ENCODE assay signal across 11 cellular contexts in the genomic region with DNA sequence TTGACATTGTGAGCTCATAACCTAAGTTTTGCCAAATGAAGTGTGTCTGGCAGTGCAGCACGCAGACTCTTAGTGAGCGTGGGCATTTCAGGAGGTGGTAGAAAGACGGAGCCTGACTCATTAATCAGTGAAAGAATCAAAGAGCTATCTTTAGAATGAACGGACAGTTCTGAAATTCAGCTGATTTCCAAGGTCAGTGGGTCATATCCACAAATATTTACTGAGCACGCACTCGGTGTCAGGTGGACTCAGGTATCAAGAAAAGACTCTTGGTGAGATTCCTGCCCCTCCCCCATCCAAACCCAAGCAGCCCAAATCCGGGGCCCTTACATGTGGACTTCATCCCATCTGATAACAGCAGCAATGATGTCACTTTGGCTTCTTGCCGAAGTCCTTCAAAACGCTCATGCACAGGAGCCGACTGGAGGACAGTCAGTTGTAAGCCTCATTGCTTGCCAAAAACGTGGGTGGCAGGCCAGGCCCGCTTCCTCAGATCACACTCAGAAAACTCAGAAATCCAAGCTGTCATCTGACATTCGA.
DNase-seq lines count a peak whose midpoint lies in the region; ATAC-seq and TF ChIP-seq lines count a peak whose summit lies in the region.
"Had no signal": no experiment of that assay in that cellular context is flagged by ENCODE, and none has a peak within 500 bp of the region (broad histone marks: within the 10 kb centered on the region; RNA-seq: fewer than 3 reads in every experiment).

No MANE protein-coding gene starts in this region.

- peak overlapping the region; percentile 55; the same call in 1 of the 2 replicates for H3K4ac ChIP-seq in IMR-90 (ENCODE audit: low read depth, low read length)

- H4K5ac ChIP-seq in IMR-90 (ENCODE audit: low read depth, low read length), result no peak overlapping the region; the same call in 1 of the 2 replicates

- no peaks in the 10 kb centered on the region for H3K79me1 ChIP-seq in IMR-90 (ENCODE audit: low read depth in 1 of 2, low read length in 2 of 2)

- H2BK120ac ChIP-seq in IMR-90 (ENCODE audit: low read depth, low read length), result peak overlapping the region; percentile 54

- TF ChIP-seq RAD21 in IMR-90 (IDR thresholded peaks at IDR 0.05; ENCODE audit: low read length), result no peak; the same call in 1 of the 2 replicates

- no peaks in the 10 kb centered on the region for H3K9me3 ChIP-seq in IMR-90 (ENCODE audit: control insufficient read depth, insufficient read depth, low read length)

- TF ChIP-seq POLR2A in IMR-90 (IDR thresholded peaks at IDR 0.05; ENCODE audit: low read depth, low read length), result no peak

- H3K14ac ChIP-seq in IMR-90 (replicated peaks; ENCODE audit: low read depth, low read length), result no peak overlapping the region

- no TSS peak for BruUV-seq in IMR-90 (replicated peaks; lab: Mats Ljungman, UMichigan)

- peak overlapping the region; percentile 67 for H2BK20ac ChIP-seq in IMR-90 (ENCODE audit: low read depth, low read length)

- POLR2A ChIA-PET in IMR-90 (lab: Charles Lee; ENCODE audit: unreplicated experiment), result interaction anchor here (0.5 to 0.6 kb wide), 2 partner anchors 54 to 291 kb away, joined by 3 to 7 read pairs; no protein-coding TSS in a partner anchor

- peak overlapping the region; percentile 13; the same call in 1 of the 2 replicates for H4K91ac ChIP-seq in IMR-90 (ENCODE audit: insufficient read depth, low read depth, low read length)

- H3K9ac ChIP-seq in IMR-90 (ENCODE audit: low read depth, low read length), result no peak overlapping the region

- H3K4me3 ChIP-seq in IMR-90 (ENCODE audit: insufficient read depth, low read depth, low read length), result no peak overlapping the region

- H3K18ac ChIP-seq in IMR-90 (ENCODE audit: low read depth, low read length), result peak overlapping the region; percentile 25; the same call in 1 of the 2 replicates

- peak overlapping the region; percentile 46 for H2AFZ ChIP-seq in IMR-90 (replicated peaks; ENCODE audit: low read length, poor library complexity)

- H2AK5ac ChIP-seq in IMR-90 (ENCODE audit: low read depth, low read length), result peak overlapping the region; percentile 27; the same call in 1 of the 2 replicates

- H3K36me3 ChIP-seq in IMR-90 (ENCODE audit: control insufficient read depth, insufficient read depth, low read length), result no peaks in the 10 kb centered on the region

- WGBS in IMR-90 (ENCODE audit: extremely low coverage in 2 of 2, insufficient read length in 1 of 2), 2 experiments, result 27% methylated on average over 3 of the region's 13 CpGs; no CpG with 5 or more reads in 1 of the 2 experiments

- DNase-seq in ACHN (peak; percentile 14), IMR-90 (peak; percentile 89), astrocyte of the hippocampus (ENCODE audit: low read depth, low spot score) (peak; percentile 76), left colon (peak; percentile 35 to 62), SKM-1 (lab: John Stamatoyannopoulos, UW; ENCODE audit: unreplicated experiment) (no peak), COR-L47 (lab: John Stamatoyannopoulos, UW) (no peak), pons (ENCODE audit: low spot score) (no peak)
- no peak for DNase-seq in activated CD4-positive, CD25-positive, alpha-beta regulatory T cell (lab: John Stamatoyannopoulos, UW)
- DNase-seq: activated CD4-positive, alpha-beta T cell treated with anti-CD3 and anti-CD28 coated beads, Interleukin-2, amount 50 U/mL, for 4 hours; activated naive CD8-positive, alpha-beta T cell treated with anti-CD3 and anti-CD28 coated beads, Interleukin-2, amount 50 U/mL, for 24 hours had no signal

- peak overlapping the region; percentile 17; the same call in 1 of the 2 replicates for H3K27ac ChIP-seq in IMR-90 (ENCODE audit: insufficient read depth, low read length)

- peak overlapping the region; percentile 24; the same call in 1 of the 3 replicates for H2BK15ac ChIP-seq in IMR-90 (ENCODE audit: low read depth, low read length)

- peak; percentile 55 for ATAC-seq in IMR-90 (ENCODE audit: low read depth)
- peak; percentile 57 for ATAC-seq in left colon
- ATAC-seq: activated naive CD8-positive, alpha-beta T cell treated with anti-CD3 and anti-CD28 coated beads, Interleukin-2, amount 50 U/mL, for 24 hours; stimulated activated memory B cell treated with anti-CD40 and anti-IgM and Interleukin-4, amounts not matched to agents 10 μg/mL and 1 μg/mL and 100 μg/mL, for 72 hours had no signal

- no peaks in the 10 kb centered on the region for H4K20me1 ChIP-seq in IMR-90 (ENCODE audit: insufficient read depth, low read length)

- dilution Hi-C loops in IMR-90 (cut with HindIII; ENCODE audit: low sequenced_read_pairs, unreplicated experiment), result no loop called here

- no peak overlapping the region for H4K8ac ChIP-seq in IMR-90 (ENCODE audit: low read depth in 2 of 2, low read length in 2 of 2)

- no peak for TF ChIP-seq CTCF in IMR-90 (conservative IDR thresholded peaks at IDR 0.05; ENCODE audit: low read depth, low read length)

- intact Hi-C loops in IMR-90 (cut with micrococcal nuclease) (loop anchor here (5.0 kb wide), 1 partner anchor 166 kb away; no protein-coding TSS in a partner anchor), left colon (cut with DNase I, micrococcal nuclease) (no loop called here)

- peaks cover 22% of the 10 kb centered on the region for H3K4me1 ChIP-seq in IMR-90 (ENCODE audit: control insufficient read depth, insufficient read depth, low read length)

- H2BK5ac ChIP-seq in IMR-90 (ENCODE audit: low read depth, low read length, poor library complexity, severe bottlenecking), result peak overlapping the region; percentile 17

- peak overlapping the region; percentile 32 for H3K4me2 ChIP-seq in IMR-90 (ENCODE audit: low read depth, low read length)

- in situ Hi-C loops in ACHN (cut with HindIII; ENCODE audit: low pct_ligation_motif_present, low pct_unique_long_range_greater_than_20kb, low sequenced_read_pairs) (no loop called here), IMR-90 (cut with MboI; ENCODE audit: low sequenced_read_pairs) (no loop called here)

- H3K23ac ChIP-seq in IMR-90 (ENCODE audit: low read depth, low read length), result no peak overlapping the region

- peaks cover 20% of the 10 kb centered on the region for H3K9me1 ChIP-seq in IMR-90 (ENCODE audit: insufficient read depth, low read length)

- H3K27me3 ChIP-seq in IMR-90 (ENCODE audit: control insufficient read depth, insufficient read depth, low read length), result no peaks in the 10 kb centered on the region

- H3K56ac ChIP-seq in IMR-90 (ENCODE audit: extremely low read depth, insufficient read depth, low read length), result no peak overlapping the region

- H2AK9ac ChIP-seq in IMR-90 (replicated peaks; ENCODE audit: low read depth, low read length, poor library complexity), result no peak overlapping the region

- CTCF ChIA-PET in IMR-90 (lab: Yijun Ruan, JAX), result no interaction called here

TF ChIP-seq in IMR-90, 13 proteins besides CTCF, POLR2A, EP300 and RAD21:
- TF ChIP-seq SMC3 (IDR thresholded peaks at IDR 0.05; ENCODE audit: low read depth, low read length) (no peak), NFE2L2 (IDR thresholded peaks at IDR 0.05; ENCODE audit: low read depth, low read length) (no peak), MAFK (IDR thresholded peaks at IDR 0.05; ENCODE audit: low read depth, low read length) (no peak), RCOR1 (IDR thresholded peaks at IDR 0.05; ENCODE audit: insufficient replicate concordance, low read length) (no peak), RFX5 (IDR thresholded peaks at IDR 0.05; ENCODE audit: low read depth, low read length) (no peak), BHLHE40 (IDR thresholded peaks at IDR 0.05; ENCODE audit: low read depth, low read length) (peak; percentile 69), MXI1 (IDR thresholded peaks at IDR 0.05; ENCODE audit: borderline replicate concordance, low read depth, low read length) (peak; percentile 58; the same call in 1 of the 2 replicates), MAZ (IDR thresholded peaks at IDR 0.05; ENCODE audit: borderline replicate concordance, low read depth, low read length) (0 out of 2 replicates have a peak, but pooled peaks have one; percentile 23), CHD1 (IDR thresholded peaks at IDR 0.05; ENCODE audit: low read depth, low read length) (no peak), CEBPB (IDR thresholded peaks at IDR 0.05; ENCODE audit: low read depth, low read length) (peak; percentile 13; the same call in 1 of the 2 replicates), FOS (IDR thresholded peaks at IDR 0.05; ENCODE audit: low read depth, low read length) (no peak)
- TF ChIP-seq, protein P1, sequence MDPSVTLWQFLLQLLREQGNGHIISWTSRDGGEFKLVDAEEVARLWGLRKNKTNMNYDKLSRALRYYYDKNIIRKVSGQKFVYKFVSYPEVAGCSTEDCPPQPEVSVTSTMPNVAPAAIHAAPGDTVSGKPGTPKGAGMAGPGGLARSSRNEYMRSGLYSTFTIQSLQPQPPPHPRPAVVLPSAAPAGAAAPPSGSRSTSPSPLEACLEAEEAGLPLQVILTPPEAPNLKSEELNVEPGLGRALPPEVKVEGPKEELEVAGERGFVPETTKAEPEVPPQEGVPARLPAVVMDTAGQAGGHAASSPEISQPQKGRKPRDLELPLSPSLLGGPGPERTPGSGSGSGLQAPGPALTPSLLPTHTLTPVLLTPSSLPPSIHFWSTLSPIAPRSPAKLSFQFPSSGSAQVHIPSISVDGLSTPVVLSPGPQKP (IDR thresholded peaks at IDR 0.05; ENCODE audit: borderline replicate concordance, low read depth, low read length), result no peak
- TF ChIP-seq, protein P2, sequence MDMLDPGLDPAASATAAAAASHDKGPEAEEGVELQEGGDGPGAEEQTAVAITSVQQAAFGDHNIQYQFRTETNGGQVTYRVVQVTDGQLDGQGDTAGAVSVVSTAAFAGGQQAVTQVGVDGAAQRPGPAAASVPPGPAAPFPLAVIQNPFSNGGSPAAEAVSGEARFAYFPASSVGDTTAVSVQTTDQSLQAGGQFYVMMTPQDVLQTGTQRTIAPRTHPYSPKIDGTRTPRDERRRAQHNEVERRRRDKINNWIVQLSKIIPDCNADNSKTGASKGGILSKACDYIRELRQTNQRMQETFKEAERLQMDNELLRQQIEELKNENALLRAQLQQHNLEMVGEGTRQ (IDR thresholded peaks at IDR 0.05; ENCODE audit: low read depth, low read length), result no peak
TF ChIP-seq in IMR-90: peak in this region for 4.

Comparison
In these comparisons a context has a peak if more than half of its experiments do, and no peak if none do; other contexts are left out.
1. DNase-seq: peak in ACHN (single experiment), IMR-90 (single experiment), astrocyte of the hippocampus (single experiment) and left colon (2 of 2); none in activated CD4-positive, CD25-positive, alpha-beta regulatory T cell (0 of 4), SKM-1 (single experiment), COR-L47 (single experiment) and pons (single experiment).